11 cellular contexts compared by ENCODE assay signal in genomic region chr18:68494802-68495560, GRCh38.
DNase-seq lines count a peak whose midpoint lies in the region; ATAC-seq and TF ChIP-seq lines count a peak whose summit lies in the region.
"Had no signal": no experiment of that assay in that cellular context is flagged by ENCODE, and none has a peak within 500 bp of the region (broad histone marks: within the 10 kb centered on the region; RNA-seq: fewer than 3 reads in every experiment).

No MANE protein-coding gene starts in this region.

- H3K27ac ChIP-seq in sigmoid colon = peak overlapping the region; percentile 31 to 76 (median 60)
- H3K27ac ChIP-seq in Karpas-422 (ENCODE audit: low read length) = no peak overlapping the region

- H3K9me2 ChIP-seq in Karpas-422 (replicated peaks; ENCODE audit: insufficient read depth, low read length) = no peaks in the 10 kb centered on the region

- H2AFZ ChIP-seq in Karpas-422 (ENCODE audit: low read length) = no peak overlapping the region

- DNase-seq in GM04504 (ENCODE audit: low read depth) = peak; percentile 88
- DNase-seq in amniotic epithelial cell (ENCODE audit: low read depth) = peak; percentile 97
- DNase-seq in left ventricle myocardium superior = no peak
- no peak for DNase-seq in sigmoid colon
- DNase-seq in Karpas-422 = no peak
- no peak for DNase-seq in cortex of kidney (lab: John Stamatoyannopoulos, UW)
- no peak for DNase-seq in activated effector memory CD4-positive, alpha-beta T cell treated with anti-CD3 and anti-CD28 coated beads, Interleukin-2, amount 50 U/mL, for 16 hours
- DNase-seq in NCI-H748 (lab: John Stamatoyannopoulos, UW; ENCODE audit: unreplicated experiment) = no peak
- DNase-seq: activated CD8-positive, alpha-beta T cell treated with anti-CD3 and anti-CD28 coated beads, Interleukin-2, amount 10 ng/mL, durations not matched to agents 7 days and 5 days; caudate nucleus; DMS79 treated with DMSO at 0.1 percent for 48 hours had no signal

- intact Hi-C loops in left ventricle myocardium superior (cut with micrococcal nuclease) = no loop called here
- intact Hi-C loops in sigmoid colon (cut with DNase I) = no loop called here

- TF ChIP-seq CTCF in sigmoid colon (IDR thresholded peaks at IDR 0.05) = no peak

- peak; percentile 74 for ATAC-seq in left ventricle myocardium superior
- ATAC-seq: activated CD8-positive, alpha-beta T cell treated with anti-CD3 and anti-CD28 coated beads, Interleukin-2, amount 10 ng/mL, durations not matched to agents 7 days and 5 days had no signal

- no peak overlapping the region for H3K9ac ChIP-seq in Karpas-422 (ENCODE audit: low read length)

- H3K27me3 ChIP-seq in sigmoid colon (no peaks in the 10 kb centered on the region), Karpas-422 (ENCODE audit: low read length) (no peaks in the 10 kb centered on the region)

- H3K9me3 ChIP-seq in sigmoid colon (no peaks in the 10 kb centered on the region), Karpas-422 (ENCODE audit: low read length) (no peaks in the 10 kb centered on the region)

- peak in 3 of 4 donors; percentile 25 to 79 (median 46) for TF ChIP-seq EP300 in sigmoid colon (IDR thresholded peaks at IDR 0.05)

- H3K36me3 ChIP-seq in sigmoid colon = no peaks in the 10 kb centered on the region
- H3K36me3 ChIP-seq in Karpas-422 (ENCODE audit: insufficient read depth, low read length) = no peaks in the 10 kb centered on the region

- peaks cover 0 to 17% (median 6%) of the 10 kb centered on the region in 4 donors for H3K4me1 ChIP-seq in sigmoid colon
- H3K4me1 ChIP-seq in Karpas-422 (ENCODE audit: low read length) = no peaks in the 10 kb centered on the region

- H4K20me1 ChIP-seq in Karpas-422 (ENCODE audit: insufficient read depth, low read depth, low read length) = no peaks in the 10 kb centered on the region

- H3K79me2 ChIP-seq in Karpas-422 (ENCODE audit: low read length) = no peaks in the 10 kb centered on the region

- WGBS in sigmoid colon, 2 donors = 50 to 62% methylated on average over 3 of the region's 3 CpGs

- no peak overlapping the region for H3K4me3 ChIP-seq in sigmoid colon
- H3K4me3 ChIP-seq in Karpas-422 (ENCODE audit: low read length) = no peak overlapping the region

- no peak for TF ChIP-seq POLR2A in sigmoid colon (IDR thresholded peaks at IDR 0.05)

- no peak overlapping the region for H3K4me2 ChIP-seq in Karpas-422 (ENCODE audit: low read depth, low read length, poor library complexity, severe bottlenecking)

Comparison
In these comparisons a context has a peak if more than half of its experiments do, and no peak if none do; other contexts are left out.
1. DNase-seq: peak in GM04504 (single experiment) and amniotic epithelial cell (single experiment); none in left ventricle myocardium superior (single experiment), sigmoid colon (single experiment), Karpas-422 (single experiment), cortex of kidney (single experiment), activated effector memory CD4-positive, alpha-beta T cell treated with anti-CD3 and anti-CD28 coated beads, Interleukin-2, amount 50 U/mL, for 16 hours (single experiment) and NCI-H748 (single experiment).